Comparison of ENCODE assay signal across 14 cellular contexts in the genomic region with DNA sequence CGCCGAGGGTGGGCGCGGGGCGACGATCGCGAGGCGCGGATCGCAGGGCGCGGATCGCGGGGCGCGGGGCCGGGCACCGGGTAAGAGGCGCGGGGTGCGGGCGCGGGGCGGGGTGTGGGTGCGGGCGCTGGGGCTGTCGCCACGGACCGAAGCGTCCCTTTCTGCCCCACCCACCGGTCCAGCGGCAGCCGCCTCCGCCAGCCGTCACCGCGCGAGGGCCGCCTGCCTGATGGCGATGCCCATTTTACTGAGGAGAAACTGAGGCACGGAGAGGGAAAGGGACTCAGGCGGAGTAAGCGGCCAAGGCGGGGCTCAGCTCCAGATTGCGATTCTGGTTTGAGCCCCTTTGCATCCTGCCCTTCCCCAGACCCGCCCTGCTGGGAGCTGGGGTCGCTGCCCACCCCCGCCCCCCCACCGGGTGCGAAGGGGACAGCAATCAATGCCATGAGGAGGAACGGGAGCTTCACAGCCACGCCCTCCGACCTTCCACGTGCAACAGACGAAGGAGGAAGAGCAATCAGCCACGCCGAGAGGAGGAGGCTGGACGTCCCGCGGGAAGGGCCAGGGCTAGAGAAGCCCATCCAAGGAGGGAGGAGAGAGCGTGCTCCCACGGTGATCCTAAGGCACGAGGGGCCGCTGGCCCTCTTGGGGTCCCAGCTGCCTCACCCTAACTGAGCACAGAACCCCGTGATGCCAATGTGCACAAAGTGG. TPM values are rescaled to one million over a fixed set of nuclear protein-coding genes. Genes with fewer than 3 reads are reported as not detected.
DNase-seq lines count a peak whose midpoint lies in the region; ATAC-seq and TF ChIP-seq lines count a peak whose summit lies in the region.
"Had no signal": no experiment of that assay in that cellular context is flagged by ENCODE, and none has a peak within 500 bp of the region (broad histone marks: within the 10 kb centered on the region; RNA-seq: fewer than 3 reads in every experiment).

No MANE protein-coding gene starts in this region.

- H3K9me3 Mint-ChIP-seq in Caco-2 (ENCODE audit: unreplicated experiment) = no peaks in the 10 kb centered on the region
- peaks cover 2 to 11% (median 10%) of the 10 kb centered on the region in 7 donors for H3K9me3 Mint-ChIP-seq in CD14-positive monocyte

- H3K27me3 ChIP-seq in Caco-2 (replicated peaks; ENCODE audit: control insufficient read depth, insufficient read depth, low read length) (no peaks in the 10 kb centered on the region; the same call in 1 of the 2 replicates), Panc1 (ENCODE audit: control insufficient read depth, insufficient read depth, low read length) (no peaks in the 10 kb centered on the region), esophagus muscularis mucosa (peaks cover 7 to 81% (median 29%) of the 10 kb centered on the region in 4 donors), prostate gland (replicated peaks; ENCODE audit: insufficient read depth) (no peaks in the 10 kb centered on the region), ovary (no peaks in the 10 kb centered on the region)

- peak; percentile 40 for ATAC-seq in Panc1

- H3K4me1 Mint-ChIP-seq in Caco-2 (ENCODE audit: low read depth, unreplicated experiment) = no peaks in the 10 kb centered on the region
- H3K4me1 Mint-ChIP-seq in CD14-positive monocyte = peaks cover 6% of the 10 kb centered on the region

- intact Hi-C loops in Caco-2 (cut with micrococcal nuclease; ENCODE audit: unreplicated experiment) (no loop called here), Panc1 (cut with micrococcal nuclease; ENCODE audit: unreplicated experiment) (no loop called here), esophagus muscularis mucosa (cut with DNase I) (no loop called here), prostate gland (cut with DNase I) (no loop called here), CD14-positive monocyte (cut with micrococcal nuclease) (no loop called here), ovary (cut with DNase I) (no loop called here)

- no peaks in the 10 kb centered on the region for H3K36me3 ChIP-seq in Caco-2 (ENCODE audit: control insufficient read depth, insufficient read depth, low read length)
- no peaks in the 10 kb centered on the region for H3K36me3 ChIP-seq in Panc1 (ENCODE audit: control insufficient read depth, insufficient read depth, low read length)
- no peaks in the 10 kb centered on the region for H3K36me3 ChIP-seq in esophagus muscularis mucosa
- H3K36me3 ChIP-seq in prostate gland = no peaks in the 10 kb centered on the region
- no peaks in the 10 kb centered on the region for H3K36me3 ChIP-seq in ovary
- H3K36me3 ChIP-seq: neutrophil had no signal

- no peak for TF ChIP-seq EP300 in esophagus muscularis mucosa (IDR thresholded peaks at IDR 0.05)
- TF ChIP-seq EP300 in ovary (IDR thresholded peaks at IDR 0.05) = no peak

- H3K27me3 Mint-ChIP-seq in Caco-2 (ENCODE audit: insufficient read depth, unreplicated experiment) = peaks cover 25% of the 10 kb centered on the region
- H3K27me3 Mint-ChIP-seq in CD14-positive monocyte (ENCODE audit: low read depth in 3 of 3) = peaks cover 56 to 79% (median 58%) of the 10 kb centered on the region in 3 donors

- 15% methylated on average over 14 of the region's 66 CpGs for WGBS in esophagus muscularis mucosa
- 6% methylated on average over 39 of the region's 66 CpGs for WGBS in prostate gland
- WGBS in ovary, 3 donors = 2 to 7% (median 5%) methylated on average over 38 to 62 of the region's 66 CpGs

- CTCF ChIA-PET in Caco-2 (lab: Charles Lee) (no interaction called here), Panc1 (lab: Charles Lee) (no interaction called here)

- in situ Hi-C loops in Panc1 (cut with HindIII; ENCODE audit: low pct_unique_long_range_greater_than_20kb, low sequenced_read_pairs) = no loop called here

- H3K27ac Mint-ChIP-seq in Caco-2 (ENCODE audit: unreplicated experiment) (no peak overlapping the region), CD14-positive monocyte (no peak overlapping the region)

- H3K9me3 ChIP-seq in Caco-2 (no peaks in the 10 kb centered on the region; the same call in 1 of the 2 replicates), Panc1 (ENCODE audit: control insufficient read depth, insufficient read depth, low read depth, low read length) (no peaks in the 10 kb centered on the region), esophagus muscularis mucosa (no peaks in the 10 kb centered on the region), prostate gland (no peaks in the 10 kb centered on the region), ovary (no peaks in the 10 kb centered on the region)
- H3K9me3 ChIP-seq: neutrophil had no signal

- DNase-seq in Caco-2 (no peak), Panc1 (ENCODE audit: low read depth, low spot score) (no peak), esophagus muscularis mucosa (ENCODE audit: extremely low spot score) (no peak), prostate gland (ENCODE audit: low spot score) (no peak), dermis blood vessel endothelial cell (no peak), CD14-positive monocyte (ENCODE audit: low spot score) (no peak), Ammon's horn (ENCODE audit: low spot score) (no peak), ovary (no peak)
- DNase-seq: activated CD4-positive, CD25-positive, alpha-beta regulatory T cell treated with anti-CD3 and anti-CD28 coated beads, Interleukin-2, amount 50 U/mL, for 72 hours; Calu3; foreskin keratinocyte; NCI-H1105; stimulated activated naive CD4-positive, alpha-beta T cell treated with Interleukin-2 at 50 U/mL for 16 hours had no signal

- peak overlapping the region; percentile 29 for H3K4me3 Mint-ChIP-seq in Caco-2 (ENCODE audit: unreplicated experiment)
- peak overlapping the region in 1 of 2 donors; percentile 79 for H3K4me3 Mint-ChIP-seq in CD14-positive monocyte

- H3K4me3 ChIP-seq in Caco-2 (ENCODE audit: low read depth, low read length) (peak overlapping the region; percentile 17), Panc1 (ENCODE audit: low read depth in 2 of 2, low read length in 2 of 2) (peak overlapping the region in 1 of 2 experiments; percentile 14; a peak in 2 of 4 replicates), esophagus muscularis mucosa (peak overlapping the region; percentile 44 to 58 (median 47)), prostate gland (peak overlapping the region; percentile 32 to 39), ovary (no peak overlapping the region)

- TF ChIP-seq CTCF in Caco-2 (IDR thresholded peaks at IDR 0.05; ENCODE audit: insufficient read depth in 1 of 2, low read depth in 1 of 2, low read length in 1 of 2, severe bottlenecking in 1 of 2, unreplicated experiment in 1 of 2) (no peak), Panc1 (IDR thresholded peaks at IDR 0.05) (no peak), esophagus muscularis mucosa (IDR thresholded peaks at IDR 0.05) (no peak), prostate gland (IDR thresholded peaks at IDR 0.05) (no peak), CD14-positive monocyte (IDR thresholded peaks at IDR 0.05) (no peak), ovary (IDR thresholded peaks at IDR 0.05) (no peak)

- H3K27ac ChIP-seq in Panc1 (ENCODE audit: low read length) (no peak overlapping the region), esophagus muscularis mucosa (replicated peaks in 1 of 4) (no peak overlapping the region), prostate gland (no peak overlapping the region), ovary (no peak overlapping the region)
- H3K27ac ChIP-seq: foreskin keratinocyte, neutrophil had no signal

- no peaks in the 10 kb centered on the region for H3K36me3 Mint-ChIP-seq in Caco-2 (ENCODE audit: insufficient read depth, unreplicated experiment)
- no peaks in the 10 kb centered on the region for H3K36me3 Mint-ChIP-seq in CD14-positive monocyte

- H3K4me1 ChIP-seq in Caco-2 = no peaks in the 10 kb centered on the region
- no peaks in the 10 kb centered on the region; the same call in 1 of the 2 replicates for H3K4me1 ChIP-seq in Panc1 (ENCODE audit: control insufficient read depth, insufficient read depth, low read length)
- H3K4me1 ChIP-seq in esophagus muscularis mucosa = peaks cover 11 to 19% (median 18%) of the 10 kb centered on the region in 4 donors
- peaks cover 5% of the 10 kb centered on the region for H3K4me1 ChIP-seq in prostate gland (replicated peaks)
- H3K4me1 ChIP-seq in ovary (ENCODE audit: insufficient read depth) = peaks cover 5% of the 10 kb centered on the region

- POLR2A ChIA-PET in Caco-2 (lab: Charles Lee) = no interaction called here
- POLR2A ChIA-PET in Panc1 (lab: Charles Lee) = interaction anchor here (0.6 kb wide), 1 partner anchor 423 kb away, joined by 5 read pairs; no protein-coding TSS in a partner anchor

- no peak for TF ChIP-seq POLR2A in esophagus muscularis mucosa (IDR thresholded peaks at IDR 0.05; ENCODE audit: low read depth)
- TF ChIP-seq POLR2A in prostate gland (IDR thresholded peaks at IDR 0.05) = no peak
- no peak for TF ChIP-seq POLR2A in ovary (IDR thresholded peaks at IDR 0.05)

- BruUV-seq in Caco-2 (replicated peaks; lab: Mats Ljungman, UMichigan) (no TSS peak), Panc1 (replicated peaks; lab: Mats Ljungman, UMichigan) (no TSS peak)

RNA-seq across cellular contexts. Expression of a gene that starts 10.9 kb away (rescaled TPM):
- 17.3 and 20.5 TPM in 2 replicates for total RNA-seq in Caco-2 (2022)
- 34.4 TPM for total RNA-seq in Panc1 (2021; ENCODE audit: unreplicated experiment)
- 34.6 TPM for polyA plus RNA-seq in Panc1 (2012; ENCODE audit: insufficient read length)
- total RNA-seq in esophagus muscularis mucosa = 10 to 100 TPM; 31.9 to 42.0 (median 33.0) TPM
- 10 to 100 TPM; 52.7 to 69.5 TPM for total RNA-seq in prostate gland
- total RNA-seq in dermis blood vessel endothelial cell = 12.3 and 22.7 TPM in 2 replicates
- 10 to 100 TPM in 1 of 2 donors, 1 to 10 TPM in 1; 9.6 to 10.6 TPM for polyA plus RNA-seq in CD14-positive monocyte
- total RNA-seq in ovary = 10 to 100 TPM; 19.1 to 49.2 (median 40.4) TPM
- polyA plus RNA-seq in ovary = 10 to 100 TPM; 26.8 to 27.1 TPM
